Comparison of ENCODE assay signal across 8 cellular contexts in the genomic region with DNA sequence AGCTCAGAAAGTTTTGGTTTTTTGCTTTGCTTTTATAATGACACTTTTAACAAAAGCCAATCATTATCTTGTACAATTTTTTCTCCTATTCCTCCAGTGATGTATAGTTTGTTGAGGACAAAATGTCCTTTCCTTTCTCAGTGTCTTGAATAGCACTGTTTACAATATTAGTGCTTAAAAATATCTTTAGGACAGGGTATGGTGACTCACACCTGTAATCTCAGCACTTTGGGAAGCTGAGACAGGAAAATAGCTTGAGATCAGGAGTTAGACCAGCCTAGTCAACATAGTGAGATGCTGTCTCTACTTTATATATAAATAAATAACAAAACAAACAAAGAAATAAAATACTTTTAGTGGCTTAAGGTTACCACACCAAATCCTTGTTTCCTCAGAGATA. TPM values are rescaled to one million over a fixed set of nuclear protein-coding genes. Genes with fewer than 3 reads are reported as not detected.
"Had no signal": no experiment of that assay in that cellular context is flagged by ENCODE, and none has a peak within 500 bp of the region (broad histone marks: within the 10 kb centered on the region; RNA-seq: fewer than 3 reads in every experiment).

No MANE protein-coding gene starts in this region.

- H3K4me2 ChIP-seq: GM23338 had no signal

- H3K27me3 Mint-ChIP-seq: IgD-negative memory B cell had no signal

- H2AFZ ChIP-seq: GM23338 had no signal

- H3K4me3 Mint-ChIP-seq: GM23338, H9, IgD-negative memory B cell had no signal

- DNase-seq: H9, HCEC 1CT had no signal

- H3K27ac ChIP-seq: HL-60 had no signal

- H3K27ac Mint-ChIP-seq: GM23338, H9, IgD-negative memory B cell had no signal

- H3K36me3 Mint-ChIP-seq: IgD-negative memory B cell had no signal

- H3K4me3 ChIP-seq: GM23338 had no signal

- ATAC-seq: GM23338, HepG2 had no signal

- FAIRE-seq: H1, H54, HepG2 had no signal

- H3K9me3 Mint-ChIP-seq: GM23338, H9 had no signal

RNA-seq across cellular contexts. Expression of a gene that starts 41.9 kb away (rescaled TPM):
- polyA plus RNA-seq: IgD-negative memory B cell had no signal
